Comparison of ENCODE assay signal across 1 cellular context in genomic region chr6:15691250-15691869, GRCh38.
TF ChIP-seq lines count a peak whose summit lies in the region.

No MANE protein-coding gene starts in this region.

TF ChIP-seq in GM12878, 131 proteins besides CTCF, POLR2A, EP300 and RAD21 (continued from another document and continues in another):
- TF ChIP-seq, protein P1, sequence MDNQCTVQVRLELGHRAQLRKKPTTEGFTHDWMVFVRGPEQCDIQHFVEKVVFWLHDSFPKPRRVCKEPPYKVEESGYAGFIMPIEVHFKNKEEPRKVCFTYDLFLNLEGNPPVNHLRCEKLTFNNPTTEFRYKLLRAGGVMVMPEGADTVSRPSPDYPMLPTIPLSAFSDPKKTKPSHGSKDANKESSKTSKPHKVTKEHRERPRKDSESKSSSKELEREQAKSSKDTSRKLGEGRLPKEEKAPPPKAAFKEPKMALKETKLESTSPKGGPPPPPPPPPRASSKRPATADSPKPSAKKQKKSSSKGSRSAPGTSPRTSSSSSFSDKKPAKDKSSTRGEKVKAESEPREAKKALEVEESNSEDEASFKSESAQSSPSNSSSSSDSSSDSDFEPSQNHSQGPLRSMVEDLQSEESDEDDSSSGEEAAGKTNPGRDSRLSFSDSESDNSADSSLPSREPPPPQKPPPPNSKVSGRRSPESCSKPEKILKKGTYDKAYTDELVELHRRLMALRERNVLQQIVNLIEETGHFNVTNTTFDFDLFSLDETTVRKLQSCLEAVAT (IDR thresholded peaks at IDR 0.05) = peak; percentile 77
- TF ChIP-seq EED (IDR thresholded peaks at IDR 0.05; ENCODE audit: low read depth) = peak; percentile 75
- TF ChIP-seq, protein P2, sequence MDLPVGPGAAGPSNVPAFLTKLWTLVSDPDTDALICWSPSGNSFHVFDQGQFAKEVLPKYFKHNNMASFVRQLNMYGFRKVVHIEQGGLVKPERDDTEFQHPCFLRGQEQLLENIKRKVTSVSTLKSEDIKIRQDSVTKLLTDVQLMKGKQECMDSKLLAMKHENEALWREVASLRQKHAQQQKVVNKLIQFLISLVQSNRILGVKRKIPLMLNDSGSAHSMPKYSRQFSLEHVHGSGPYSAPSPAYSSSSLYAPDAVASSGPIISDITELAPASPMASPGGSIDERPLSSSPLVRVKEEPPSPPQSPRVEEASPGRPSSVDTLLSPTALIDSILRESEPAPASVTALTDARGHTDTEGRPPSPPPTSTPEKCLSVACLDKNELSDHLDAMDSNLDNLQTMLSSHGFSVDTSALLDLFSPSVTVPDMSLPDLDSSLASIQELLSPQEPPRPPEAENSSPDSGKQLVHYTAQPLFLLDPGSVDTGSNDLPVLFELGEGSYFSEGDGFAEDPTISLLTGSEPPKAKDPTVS (IDR thresholded peaks at IDR 0.05; ENCODE audit: low read depth, low read length) = no peak
- TF ChIP-seq YY1 (IDR thresholded peaks at IDR 0.05; ENCODE audit: low read depth, low read length) = peak; percentile 91
- no peak for TF ChIP-seq RCOR1 (conservative IDR thresholded peaks at IDR 0.05; ENCODE audit: low read depth, low read length)
- TF ChIP-seq, protein P3, sequence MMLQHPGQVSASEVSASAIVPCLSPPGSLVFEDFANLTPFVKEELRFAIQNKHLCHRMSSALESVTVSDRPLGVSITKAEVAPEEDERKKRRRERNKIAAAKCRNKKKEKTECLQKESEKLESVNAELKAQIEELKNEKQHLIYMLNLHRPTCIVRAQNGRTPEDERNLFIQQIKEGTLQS (IDR thresholded peaks at IDR 0.05; ENCODE audit: borderline replicate concordance, extremely low read depth, low read depth, low read length) = peak; percentile 59; the same call in 1 of the 2 replicates
- peak; percentile 77; the same call in 1 of the 2 replicates for TF ChIP-seq NBN (IDR thresholded peaks at IDR 0.05)
- peak in 1 of 2 experiments; percentile 44; a peak in 1 of 4 replicates for TF ChIP-seq ETV6 (conservative IDR thresholded peaks at IDR 0.05 in 1 of 2, IDR thresholded peaks at IDR 0.05 in 1 of 2; ENCODE audit: borderline replicate concordance in 1 of 2, low read depth in 1 of 2)
- peak; percentile 85; the same call in 1 of the 3 replicates for TF ChIP-seq POU2F2 (IDR thresholded peaks at IDR 0.05; ENCODE audit: borderline replicate concordance, low read depth, low read length)
- TF ChIP-seq NFYA (IDR thresholded peaks at IDR 0.05; ENCODE audit: borderline replicate concordance, low read depth, low read length) = no peak
- peak; percentile 51 for TF ChIP-seq LARP7 (IDR thresholded peaks at IDR 0.05)
- TF ChIP-seq SMARCA5 (IDR thresholded peaks at IDR 0.05) = peak; percentile 96
- TF ChIP-seq, protein P4, sequence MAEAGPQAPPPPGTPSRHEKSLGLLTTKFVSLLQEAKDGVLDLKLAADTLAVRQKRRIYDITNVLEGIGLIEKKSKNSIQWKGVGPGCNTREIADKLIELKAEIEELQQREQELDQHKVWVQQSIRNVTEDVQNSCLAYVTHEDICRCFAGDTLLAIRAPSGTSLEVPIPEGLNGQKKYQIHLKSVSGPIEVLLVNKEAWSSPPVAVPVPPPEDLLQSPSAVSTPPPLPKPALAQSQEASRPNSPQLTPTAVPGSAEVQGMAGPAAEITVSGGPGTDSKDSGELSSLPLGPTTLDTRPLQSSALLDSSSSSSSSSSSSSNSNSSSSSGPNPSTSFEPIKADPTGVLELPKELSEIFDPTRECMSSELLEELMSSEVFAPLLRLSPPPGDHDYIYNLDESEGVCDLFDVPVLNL (IDR thresholded peaks at IDR 0.05; ENCODE audit: low read depth, low read length) = peak; percentile 19; the same call in 1 of the 2 replicates
- 0 out of 2 replicates have a peak, but pooled peaks have one; percentile 29 for TF ChIP-seq NR2F1 (conservative IDR thresholded peaks at IDR 0.05)
- TF ChIP-seq USF2 (IDR thresholded peaks at IDR 0.05; ENCODE audit: borderline replicate concordance, low read depth, low read length) = no peak
- no peak for TF ChIP-seq HDAC6 (IDR thresholded peaks at IDR 0.05; ENCODE audit: unreplicated experiment)
- 0 out of 2 replicates have a peak, but pooled peaks have one; percentile 81 for TF ChIP-seq CBX5 (IDR thresholded peaks at IDR 0.05; ENCODE audit: low read depth)
- TF ChIP-seq, protein P5, sequence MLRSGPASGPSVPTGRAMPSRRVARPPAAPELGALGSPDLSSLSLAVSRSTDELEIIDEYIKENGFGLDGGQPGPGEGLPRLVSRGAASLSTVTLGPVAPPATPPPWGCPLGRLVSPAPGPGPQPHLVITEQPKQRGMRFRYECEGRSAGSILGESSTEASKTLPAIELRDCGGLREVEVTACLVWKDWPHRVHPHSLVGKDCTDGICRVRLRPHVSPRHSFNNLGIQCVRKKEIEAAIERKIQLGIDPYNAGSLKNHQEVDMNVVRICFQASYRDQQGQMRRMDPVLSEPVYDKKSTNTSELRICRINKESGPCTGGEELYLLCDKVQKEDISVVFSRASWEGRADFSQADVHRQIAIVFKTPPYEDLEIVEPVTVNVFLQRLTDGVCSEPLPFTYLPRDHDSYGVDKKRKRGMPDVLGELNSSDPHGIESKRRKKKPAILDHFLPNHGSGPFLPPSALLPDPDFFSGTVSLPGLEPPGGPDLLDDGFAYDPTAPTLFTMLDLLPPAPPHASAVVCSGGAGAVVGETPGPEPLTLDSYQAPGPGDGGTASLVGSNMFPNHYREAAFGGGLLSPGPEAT (IDR thresholded peaks at IDR 0.05; ENCODE audit: low read depth) = peak; percentile 54; the same call in 1 of the 2 replicates
- no peak for TF ChIP-seq BMI1 (IDR thresholded peaks at IDR 0.05; ENCODE audit: borderline replicate concordance)
- no peak for TF ChIP-seq SMAD5 (IDR thresholded peaks at IDR 0.05; ENCODE audit: low read depth)
- no peak for TF ChIP-seq TCF3 (IDR thresholded peaks at IDR 0.05; ENCODE audit: borderline replicate concordance, insufficient read depth, low read depth, low read length)
- no peak for TF ChIP-seq EGR1 (IDR thresholded peaks at IDR 0.05; ENCODE audit: borderline replicate concordance in 1 of 2, low read depth in 2 of 2, low read length in 2 of 2)
- no peak for TF ChIP-seq JUNB (IDR thresholded peaks at IDR 0.05)
- TF ChIP-seq ZNF384 (IDR thresholded peaks at IDR 0.05; ENCODE audit: borderline replicate concordance, low read depth, low read length) = no peak
- peak; percentile 65; the same call in 1 of the 2 replicates for TF ChIP-seq CREB1 (IDR thresholded peaks at IDR 0.05; ENCODE audit: low read depth)
- 0 out of 2 replicates have a peak, but pooled peaks have one; percentile 15 for TF ChIP-seq PAX8 (IDR thresholded peaks at IDR 0.05)
- TF ChIP-seq SMAD1 (IDR thresholded peaks at IDR 0.05; ENCODE audit: low read depth, partially characterized antibody) = no peak
- 0 out of 2 replicates have a peak, but pooled peaks have one; percentile 20 for TF ChIP-seq PAX5 (IDR thresholded peaks at IDR 0.05; ENCODE audit: borderline replicate concordance, low read depth, low read length)
- TF ChIP-seq NR2C1 (IDR thresholded peaks at IDR 0.05) = peak; percentile 16; the same call in 1 of the 2 replicates
- peak; percentile 12; the same call in 1 of the 2 replicates for TF ChIP-seq MTA2 (IDR thresholded peaks at IDR 0.05; ENCODE audit: low read depth)
- TF ChIP-seq STAT1 (conservative IDR thresholded peaks at IDR 0.05) = 0 out of 2 replicates have a peak, but pooled peaks have one; percentile 75
- TF ChIP-seq KLF5 (IDR thresholded peaks at IDR 0.05; ENCODE audit: partially characterized antibody) = peak; percentile 51
- no peak for TF ChIP-seq PML (IDR thresholded peaks at IDR 0.05; ENCODE audit: low read length)
- TF ChIP-seq NKRF (conservative IDR thresholded peaks at IDR 0.05) = no peak
- TF ChIP-seq ZNF622 (IDR thresholded peaks at IDR 0.05) = no peak
- no peak for TF ChIP-seq MYC (IDR thresholded peaks at IDR 0.05; ENCODE audit: insufficient read depth, insufficient read length, insufficient replicate concordance, low read length, severe bottlenecking)
- TF ChIP-seq TCF7 (IDR thresholded peaks at IDR 0.05; ENCODE audit: borderline replicate concordance) = no peak
- TF ChIP-seq SIN3A (IDR thresholded peaks at IDR 0.05; ENCODE audit: low read depth, low read length) = no peak
- TF ChIP-seq TARDBP (IDR thresholded peaks at IDR 0.05; ENCODE audit: borderline replicate concordance) = no peak; the same call in 1 of the 2 replicates
- TF ChIP-seq CEBPB (IDR thresholded peaks at IDR 0.05; ENCODE audit: borderline replicate concordance in 1 of 2, low read depth in 2 of 2, low read length in 2 of 2) = no peak
- TF ChIP-seq CBX3 (IDR thresholded peaks at IDR 0.05; ENCODE audit: borderline replicate concordance, low read depth) = no peak
- TF ChIP-seq ZNF207 (IDR thresholded peaks at IDR 0.05; ENCODE audit: borderline replicate concordance) = peak; percentile 90; the same call in 1 of the 2 replicates
- TF ChIP-seq RAD51 (IDR thresholded peaks at IDR 0.05) = 0 out of 2 replicates have a peak, but pooled peaks have one; percentile 15
- peak; percentile 80 for TF ChIP-seq ZNF24 (IDR thresholded peaks at IDR 0.05)
- TF ChIP-seq CREM (IDR thresholded peaks at IDR 0.05; ENCODE audit: low read depth) = peak; percentile 42; the same call in 1 of the 2 replicates
- TF ChIP-seq TBL1XR1 (IDR thresholded peaks at IDR 0.05; ENCODE audit: low read depth, low read length) = 0 out of 2 replicates have a peak, but pooled peaks have one; percentile 50
- TF ChIP-seq SREBF1 (IDR thresholded peaks at IDR 0.05; ENCODE audit: low read length) = no peak
- no peak for TF ChIP-seq SPI1 (IDR thresholded peaks at IDR 0.05; ENCODE audit: borderline replicate concordance, insufficient read depth, low read depth, low read length)
- no peak for TF ChIP-seq MXI1 (IDR thresholded peaks at IDR 0.05; ENCODE audit: low read depth, low read length)
- no peak for TF ChIP-seq CHD4 (IDR thresholded peaks at IDR 0.05)
- peak; percentile 28 for TF ChIP-seq SIX5 (IDR thresholded peaks at IDR 0.05; ENCODE audit: low read depth, low read length, severe bottlenecking)
- TF ChIP-seq SREBF2 (IDR thresholded peaks at IDR 0.05; ENCODE audit: low read length) = no peak
- TF ChIP-seq NFIC (IDR thresholded peaks at IDR 0.05; ENCODE audit: low read depth, low read length) = no peak
- no peak for TF ChIP-seq NFXL1 (IDR thresholded peaks at IDR 0.05; ENCODE audit: borderline replicate concordance)
- TF ChIP-seq POLR2AphosphoS5 (IDR thresholded peaks at IDR 0.05; ENCODE audit: low read length) = no peak
- no peak for TF ChIP-seq HDAC2 (IDR thresholded peaks at IDR 0.05)
- TF ChIP-seq EZH2 (IDR thresholded peaks at IDR 0.05; ENCODE audit: borderline replicate concordance, control insufficient read depth, low read depth, low read length) = no peak
- peak; percentile 49 for TF ChIP-seq PBX3 (IDR thresholded peaks at IDR 0.05; ENCODE audit: insufficient replicate concordance, low read depth, low read length)
- peak; percentile 83 for TF ChIP-seq FOXM1 (IDR thresholded peaks at IDR 0.05; ENCODE audit: low read depth, low read length)
- TF ChIP-seq CHD2 (IDR thresholded peaks at IDR 0.05; ENCODE audit: borderline replicate concordance, low read depth, low read length) = peak; percentile 69; the same call in 1 of the 2 replicates
- TF ChIP-seq HCFC1 (IDR thresholded peaks at IDR 0.05; ENCODE audit: low read length) = peak; percentile 47; the same call in 1 of the 2 replicates
- TF ChIP-seq ZBED1 (IDR thresholded peaks at IDR 0.05; ENCODE audit: borderline replicate concordance) = no peak
- no peak for TF ChIP-seq IRF3 (IDR thresholded peaks at IDR 0.05)
- TF ChIP-seq CBFB (IDR thresholded peaks at IDR 0.05; ENCODE audit: low read depth) = no peak
- TF ChIP-seq, protein P6, sequence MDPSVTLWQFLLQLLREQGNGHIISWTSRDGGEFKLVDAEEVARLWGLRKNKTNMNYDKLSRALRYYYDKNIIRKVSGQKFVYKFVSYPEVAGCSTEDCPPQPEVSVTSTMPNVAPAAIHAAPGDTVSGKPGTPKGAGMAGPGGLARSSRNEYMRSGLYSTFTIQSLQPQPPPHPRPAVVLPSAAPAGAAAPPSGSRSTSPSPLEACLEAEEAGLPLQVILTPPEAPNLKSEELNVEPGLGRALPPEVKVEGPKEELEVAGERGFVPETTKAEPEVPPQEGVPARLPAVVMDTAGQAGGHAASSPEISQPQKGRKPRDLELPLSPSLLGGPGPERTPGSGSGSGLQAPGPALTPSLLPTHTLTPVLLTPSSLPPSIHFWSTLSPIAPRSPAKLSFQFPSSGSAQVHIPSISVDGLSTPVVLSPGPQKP (IDR thresholded peaks at IDR 0.05; ENCODE audit: low read depth, low read length) = no peak
